Comparison of ENCODE assay signal across 14 cellular contexts in the genomic region with DNA sequence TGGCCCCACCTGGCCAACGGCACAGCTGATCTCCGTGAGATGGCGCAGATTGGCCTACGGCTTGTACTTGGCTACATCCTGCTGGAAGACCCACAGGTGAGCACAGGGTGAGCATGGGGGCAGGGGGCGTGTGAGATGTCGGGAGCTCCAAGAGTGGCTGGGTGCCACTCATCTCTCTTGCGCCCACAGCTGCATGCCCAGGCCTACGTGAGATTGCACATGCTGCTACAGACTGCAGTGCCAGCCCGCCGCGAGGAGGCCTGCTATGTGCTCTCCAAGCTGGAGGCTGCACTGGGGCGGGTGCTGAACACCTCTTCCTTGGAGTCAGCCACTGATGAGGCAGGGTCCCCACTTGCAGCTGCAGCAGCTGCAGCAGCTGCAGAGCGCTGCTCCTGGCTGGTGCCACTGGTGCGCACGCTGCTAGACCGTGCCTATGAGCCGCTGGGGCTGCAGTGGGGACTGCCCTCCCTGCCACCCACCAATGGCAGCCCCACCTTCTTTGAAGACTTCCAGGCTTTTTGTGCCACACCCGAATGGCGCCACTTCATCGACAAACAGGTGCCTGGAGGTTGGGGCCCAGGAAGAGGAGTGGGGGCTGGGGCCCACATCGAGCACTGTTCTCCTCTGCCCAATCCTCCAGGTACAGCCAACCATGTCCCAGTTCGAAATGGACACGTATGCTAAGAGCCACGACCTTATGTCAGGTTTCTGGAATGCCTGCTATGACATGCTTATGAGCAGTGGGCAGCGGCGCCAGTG.
"Had no signal": no experiment of that assay in that cellular context is flagged by ENCODE, and none has a peak within 500 bp of the region (broad histone marks: within the 10 kb centered on the region; RNA-seq: fewer than 3 reads in every experiment).

No MANE protein-coding gene starts in this region.

- H3K27ac Mint-ChIP-seq: activated naive CD8-positive, alpha-beta T cell treated with anti-CD3 and anti-CD28 coated beads, Interleukin-2, amount 10 ng/mL, durations not matched to agents 7 days and 5 days had no signal

- H3K4me1 ChIP-seq: right atrium auricular region had no signal

- ATAC-seq: heart right ventricle had no signal

- DNase-seq: activated CD4-positive, alpha-beta T cell treated with anti-CD3 and anti-CD28 coated beads, Interleukin-2, amount 50 U/mL, for 4 hours; activated T-cell treated with anti-CD3 and anti-CD28 coated beads, Interleukin-2, amount 50 U/mL, for 1 hour; anterior cingulate cortex; foreskin melanocyte; islet precursor cell; midbrain; naive B cell; SHP77 treated with DMSO at 0.1 percent for 48 hours; stimulated activated CD8-positive, alpha-beta memory T cell treated with anti-CD3 and anti-CD28 coated beads, Interleukin-4, amount 100 ng/mL, for 48 hours; stomach had no signal

- H3K4me3 Mint-ChIP-seq: activated naive CD8-positive, alpha-beta T cell treated with anti-CD3 and anti-CD28 coated beads, Interleukin-2, amount 10 ng/mL, durations not matched to agents 7 days and 5 days; naive B cell had no signal

- H3K27ac ChIP-seq: dorsolateral prefrontal cortex, heart right ventricle, right atrium auricular region, stomach had no signal

- H3K9me3 ChIP-seq: heart right ventricle, right atrium auricular region, stomach had no signal

- H3K27me3 ChIP-seq: dorsolateral prefrontal cortex, heart right ventricle, right atrium auricular region, stomach had no signal

- H3K9me3 Mint-ChIP-seq: activated naive CD8-positive, alpha-beta T cell treated with anti-CD3 and anti-CD28 coated beads, Interleukin-2, amount 10 ng/mL, durations not matched to agents 7 days and 5 days; naive B cell had no signal

- H3K27me3 Mint-ChIP-seq: activated naive CD8-positive, alpha-beta T cell treated with anti-CD3 and anti-CD28 coated beads, Interleukin-2, amount 10 ng/mL, durations not matched to agents 7 days and 5 days; naive B cell had no signal

- H3K4me3 ChIP-seq: dorsolateral prefrontal cortex, heart right ventricle, right atrium auricular region, stomach had no signal
